ENCODE assay signal across 1 cellular context in the genomic region with DNA sequence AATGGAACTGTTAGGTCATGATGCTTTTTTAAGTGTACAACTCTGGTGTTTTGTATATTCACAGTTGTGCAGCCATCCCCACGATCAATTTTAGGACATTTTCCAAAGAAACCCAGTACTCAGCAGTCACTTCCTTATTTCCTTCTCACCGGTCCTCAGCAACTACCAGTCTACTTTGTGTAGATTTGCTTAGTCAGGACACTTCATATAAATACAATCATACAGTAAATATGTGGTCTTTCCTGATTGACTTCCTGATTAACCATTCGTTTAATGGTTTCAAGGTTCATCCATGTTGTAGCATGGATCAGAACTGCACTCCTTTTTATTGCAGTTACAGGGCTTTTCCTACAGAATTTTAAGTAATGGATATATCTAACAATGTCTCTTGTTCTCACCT.
TF ChIP-seq lines count a peak whose summit lies in the region.

No MANE protein-coding gene starts in this region.

TF ChIP-seq in endothelial cell of umbilical vein, 7 proteins besides CTCF, POLR2A, EP300 and RAD21:
- TF ChIP-seq FOS (IDR thresholded peaks at IDR 0.05; ENCODE audit: borderline replicate concordance, insufficient read depth, low read length) = no peak
- TF ChIP-seq GATA2 (IDR thresholded peaks at IDR 0.05; ENCODE audit: insufficient read depth, insufficient read length, low read depth, low read length) = no peak
- no peak for TF ChIP-seq JUN (IDR thresholded peaks at IDR 0.05; ENCODE audit: borderline replicate concordance, insufficient read depth, insufficient read length, low read depth)
- TF ChIP-seq POLR2AphosphoS5 (IDR thresholded peaks at IDR 0.05; ENCODE audit: insufficient read depth, low read depth, low read length) = no peak
- no peak for TF ChIP-seq MYC (IDR thresholded peaks at IDR 0.05; ENCODE audit: low read depth, low read length)
- TF ChIP-seq, protein P1, sequence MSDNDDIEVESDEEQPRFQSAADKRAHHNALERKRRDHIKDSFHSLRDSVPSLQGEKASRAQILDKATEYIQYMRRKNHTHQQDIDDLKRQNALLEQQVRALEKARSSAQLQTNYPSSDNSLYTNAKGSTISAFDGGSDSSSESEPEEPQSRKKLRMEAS (IDR thresholded peaks at IDR 0.05; ENCODE audit: insufficient read depth, insufficient read length) = no peak
- no peak for TF ChIP-seq EZH2 (IDR thresholded peaks at IDR 0.05; ENCODE audit: borderline replicate concordance, low read depth, low read length, severe bottlenecking)
